In genomic region chr5:92890841-92891244, GRCh38 we compare ENCODE assay signal across 1 cellular context.
A peak's percentile ranks its signal among the peaks of the same experiment; 100 is the strongest.
TF ChIP-seq lines count a peak whose summit lies in the region.

No MANE protein-coding gene starts in this region.

TF ChIP-seq in HepG2, 621 proteins besides CTCF, POLR2A, EP300 and RAD21 (continued from another document):
- TF ChIP-seq ZGPAT (CRISPR knock-in tag; IDR thresholded peaks at IDR 0.05), result no peak
- 0 out of 2 replicates have a peak, but pooled peaks have one; percentile 41 for TF ChIP-seq ARID5B (CRISPR knock-in tag; IDR thresholded peaks at IDR 0.05)
- TF ChIP-seq HNRNPUL1 (IDR thresholded peaks at IDR 0.05; ENCODE audit: low read depth, low read length), result no peak
- peak; percentile 63; the same call in 1 of the 2 replicates for TF ChIP-seq ZNF12 (CRISPR knock-in tag; IDR thresholded peaks at IDR 0.05)
- TF ChIP-seq KAT8 (CRISPR knock-in tag; IDR thresholded peaks at IDR 0.05), result no peak
- no peak for TF ChIP-seq ZSCAN9 (CRISPR knock-in tag; IDR thresholded peaks at IDR 0.05; ENCODE audit: borderline replicate concordance)
- no peak for TF ChIP-seq HES4 (CRISPR knock-in tag; IDR thresholded peaks at IDR 0.05; ENCODE audit: borderline replicate concordance)
- TF ChIP-seq REST (IDR thresholded peaks at IDR 0.05; ENCODE audit: borderline replicate concordance in 1 of 2, low read depth in 1 of 2, low read length in 2 of 2), result no peak
- TF ChIP-seq STAG1 (CRISPR knock-in tag; IDR thresholded peaks at IDR 0.05), result no peak
- TF ChIP-seq NCOA2 (CRISPR knock-in tag; IDR thresholded peaks at IDR 0.05), result peak; percentile 79
- TF ChIP-seq SNRNP70 (IDR thresholded peaks at IDR 0.05; ENCODE audit: low read depth, low read length), result no peak
- TF ChIP-seq SOX13 (IDR thresholded peaks at IDR 0.05), result no peak
- TF ChIP-seq SOX13 (CRISPR knock-in tag; conservative IDR thresholded peaks at IDR 0.05 in 1 of 2, IDR thresholded peaks at IDR 0.05 in 1 of 2), result peak in 1 of 2 experiments; percentile 26; a peak in 1 of 4 replicates
- TF ChIP-seq MBNL3 (CRISPR knock-in tag; conservative IDR thresholded peaks at IDR 0.05), result no peak
- no peak for TF ChIP-seq ZBTB40 (IDR thresholded peaks at IDR 0.05)
- TF ChIP-seq ZBTB40 (CRISPR knock-in tag; IDR thresholded peaks at IDR 0.05), result peak; percentile 88; the same call in 1 of the 2 replicates
- peak; percentile 67 for TF ChIP-seq FOSL2 (CRISPR knock-in tag; IDR thresholded peaks at IDR 0.05)
TF ChIP-seq in HepG2: peak in this region for 11.
